Comparison of ENCODE assay signal across 8 cellular contexts in the genomic region with DNA sequence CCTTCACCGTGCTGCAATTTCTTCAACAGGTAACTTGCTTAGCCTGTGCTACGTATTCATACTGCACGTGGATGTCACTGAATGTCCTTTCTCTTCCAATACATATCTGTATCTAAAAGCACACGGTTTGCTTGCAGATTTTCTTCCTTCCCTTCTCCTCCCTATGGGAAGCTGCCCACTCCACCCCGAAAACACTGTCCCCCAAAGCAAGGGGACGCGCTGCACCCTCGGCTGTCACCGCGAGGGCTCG. TPM values are rescaled to one million over a fixed set of nuclear protein-coding genes. Genes with fewer than 3 reads are reported as not detected.
DNase-seq lines count a peak whose midpoint lies in the region; ATAC-seq and TF ChIP-seq lines count a peak whose summit lies in the region.

No MANE protein-coding gene starts in this region.

- 0 out of 2 replicates have a peak, but pooled peaks cover 2% of the 10 kb centered on the region for H3K27me3 ChIP-seq in Panc1 (ENCODE audit: control insufficient read depth, insufficient read depth, low read length)

- intact Hi-C loops in Panc1 (cut with micrococcal nuclease; ENCODE audit: unreplicated experiment): no loop called here

- H3K4me1 ChIP-seq in Panc1 (ENCODE audit: control insufficient read depth, insufficient read depth, low read length): peaks cover 4% of the 10 kb centered on the region; the same call in 1 of the 2 replicates

- H3K9me3 ChIP-seq in Panc1 (ENCODE audit: control insufficient read depth, insufficient read depth, low read depth, low read length): no peaks in the 10 kb centered on the region

- peak overlapping the region; percentile 72 for H3K27ac ChIP-seq in Panc1 (ENCODE audit: low read length)

- peak overlapping the region; percentile 89 for H3K4me3 Mint-ChIP-seq in endothelial cell (ENCODE audit: unreplicated experiment)
- peak overlapping the region; percentile 92 for H3K4me3 Mint-ChIP-seq in nephron progenitor cell

- POLR2A ChIA-PET in Panc1 (lab: Charles Lee): interaction anchor here (0.6 kb wide), 1 partner anchor 189 kb away, joined by 3 read pairs; no protein-coding TSS in a partner anchor

- no peaks in the 10 kb centered on the region for H3K27me3 Mint-ChIP-seq in endothelial cell (ENCODE audit: unreplicated experiment)
- peaks cover 3% of the 10 kb centered on the region for H3K27me3 Mint-ChIP-seq in nephron progenitor cell (ENCODE audit: low read depth, poor library complexity)

- H3K36me3 Mint-ChIP-seq in endothelial cell (ENCODE audit: low read depth, unreplicated experiment) (no peaks in the 10 kb centered on the region), nephron progenitor cell (ENCODE audit: low read depth) (no peaks in the 10 kb centered on the region)

- no peaks in the 10 kb centered on the region for H3K9me3 Mint-ChIP-seq in endothelial cell (ENCODE audit: unreplicated experiment)
- no peaks in the 10 kb centered on the region for H3K9me3 Mint-ChIP-seq in nephron progenitor cell

- H3K27ac Mint-ChIP-seq in endothelial cell (ENCODE audit: unreplicated experiment): no peak overlapping the region
- H3K27ac Mint-ChIP-seq in nephron progenitor cell: no peak overlapping the region

- peak overlapping the region; percentile 78 for H3K4me3 ChIP-seq in Panc1 (ENCODE audit: low read depth in 2 of 2, low read length in 2 of 2)

- no peaks in the 10 kb centered on the region for H3K36me3 ChIP-seq in Panc1 (ENCODE audit: control insufficient read depth, insufficient read depth, low read length)

- no TSS peak for BruUV-seq in Panc1 (replicated peaks; lab: Mats Ljungman, UMichigan)

- TF ChIP-seq CTCF in Panc1 (IDR thresholded peaks at IDR 0.05): no peak
- no peak for TF ChIP-seq CTCF in endothelial cell (IDR thresholded peaks at IDR 0.05; ENCODE audit: unreplicated experiment)
- no peak for TF ChIP-seq CTCF in nephron progenitor cell (IDR thresholded peaks at IDR 0.05)

- CTCF ChIA-PET in Panc1 (lab: Charles Lee): no interaction called here

- in situ Hi-C loops in Panc1 (cut with HindIII; ENCODE audit: low pct_unique_long_range_greater_than_20kb, low sequenced_read_pairs) (no loop called here), KBM-7 (cut with MboI; ENCODE audit: low pct_unique_long_range_greater_than_20kb, low sequenced_read_pairs) (no loop called here)

- ATAC-seq in GM19455 (IDR thresholded peaks at IDR 0.05; ENCODE audit: unreplicated experiment) (peak; percentile 15), HG03460 (IDR thresholded peaks at IDR 0.05; ENCODE audit: unreplicated experiment) (peak; percentile 10), Panc1 (peak; percentile 40)

- peak; percentile 88 for DNase-seq in DMS53 (lab: John Stamatoyannopoulos, UW)
- DNase-seq in Panc1 (ENCODE audit: low read depth, low spot score): peak; percentile 48
- no peak for DNase-seq in endothelial cell (ENCODE audit: low spot score)
- no peak for DNase-seq in nephron progenitor cell
- DNase-seq in AG20443 (ENCODE audit: low spot score): no peak
- no peak for DNase-seq in KBM-7

- H3K4me1 Mint-ChIP-seq in endothelial cell (ENCODE audit: unreplicated experiment) (peaks cover 5% of the 10 kb centered on the region), nephron progenitor cell (peaks cover 12% of the 10 kb centered on the region)

RNA-seq across cellular contexts. Expression of gene TMX4, which starts 0.7 kb away (rescaled TPM):
- total RNA-seq in Panc1 (2021; ENCODE audit: unreplicated experiment) (34.6 TPM), endothelial cell (ENCODE audit: unreplicated experiment) (19.1 TPM)
- 12.5 TPM for polyA plus RNA-seq in Panc1 (2012; ENCODE audit: insufficient read length)

Comparison
In these comparisons a context has a peak if more than half of its experiments do, and no peak if none do; other contexts are left out.
1. DNase-seq: peak in DMS53 (single experiment) and Panc1 (single experiment); none in endothelial cell (single experiment), nephron progenitor cell (single experiment), AG20443 (single experiment) and KBM-7 (single experiment).
2. Peak in every context shown above with its lines, with median percentiles within 50 percentile points of each other: ATAC-seq.